8 cellular contexts compared by ENCODE assay signal in the genomic region with DNA sequence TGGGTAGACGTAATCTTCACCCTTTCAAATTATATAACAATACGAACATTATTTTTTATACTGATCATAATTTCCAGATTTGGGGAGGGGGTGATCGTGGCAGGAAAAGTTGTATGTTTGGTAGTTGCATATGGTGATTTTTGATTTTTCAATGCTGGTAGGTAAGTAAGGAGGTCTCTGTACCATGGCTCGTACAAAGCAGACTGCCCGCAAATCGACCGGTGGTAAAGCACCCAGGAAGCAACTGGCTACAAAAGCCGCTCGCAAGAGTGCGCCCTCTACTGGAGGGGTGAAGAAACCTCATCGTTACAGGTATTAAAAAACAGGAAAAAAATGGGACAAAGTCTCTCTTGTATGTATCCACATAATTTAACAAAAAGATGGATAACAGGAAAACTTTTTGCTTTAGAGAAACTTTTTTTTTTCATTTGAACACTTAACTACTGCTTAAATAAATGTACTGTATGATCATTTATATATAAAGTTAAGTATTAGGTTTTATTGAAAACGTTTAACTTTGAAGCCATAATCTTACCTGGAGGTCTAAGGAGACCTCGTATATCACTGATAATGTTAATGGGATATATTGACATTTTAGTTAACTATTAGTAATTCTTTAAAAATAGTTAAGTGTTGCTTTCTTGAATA. TPM values are rescaled to one million over a fixed set of nuclear protein-coding genes. Genes with fewer than 3 reads are reported as not detected.
DNase-seq lines count a peak whose midpoint lies in the region; ATAC-seq and TF ChIP-seq lines count a peak whose summit lies in the region.

No MANE protein-coding gene starts in this region.

- peaks cover 31% of the 10 kb centered on the region for H3K36me3 Mint-ChIP-seq in progenitor cell of endocrine pancreas (ENCODE audit: insufficient read depth)

- H3K27ac ChIP-seq in Karpas-422 (ENCODE audit: low read length): peak overlapping the region; percentile 98

- peak overlapping the region; percentile 100 for H3K27ac Mint-ChIP-seq in progenitor cell of endocrine pancreas

- peaks cover 28% of the 10 kb centered on the region for H3K4me1 ChIP-seq in Karpas-422 (ENCODE audit: low read length)

- H3K36me3 ChIP-seq in Karpas-422 (ENCODE audit: insufficient read depth, low read length): peaks cover 39% of the 10 kb centered on the region

- ATAC-seq in GM18909 (IDR thresholded peaks at IDR 0.05; ENCODE audit: poor library complexity, unreplicated experiment): no peak

- peaks cover 38% of the 10 kb centered on the region for H3K4me1 Mint-ChIP-seq in progenitor cell of endocrine pancreas (ENCODE audit: low read depth)

- no peaks in the 10 kb centered on the region for H3K9me3 ChIP-seq in Karpas-422 (ENCODE audit: low read length)

- H4K20me1 ChIP-seq in Karpas-422 (ENCODE audit: insufficient read depth, low read depth, low read length): peaks cover 42% of the 10 kb centered on the region

- peaks cover 55% of the 10 kb centered on the region for H3K79me2 ChIP-seq in Karpas-422 (ENCODE audit: low read length)

- H3K4me3 ChIP-seq in Karpas-422 (ENCODE audit: low read length): peak overlapping the region; percentile 97

- H3K4me3 Mint-ChIP-seq in progenitor cell of endocrine pancreas (ENCODE audit: low read depth): peak overlapping the region; percentile 100

- H3K9ac ChIP-seq in Karpas-422 (ENCODE audit: low read length): peak overlapping the region; percentile 98

- no peaks in the 10 kb centered on the region; the same call in 1 of the 2 replicates for H3K27me3 ChIP-seq in Karpas-422 (ENCODE audit: low read length)

- no peaks in the 10 kb centered on the region for H3K9me3 Mint-ChIP-seq in progenitor cell of endocrine pancreas (ENCODE audit: low read depth)

- no peak overlapping the region for H2AFZ ChIP-seq in Karpas-422 (ENCODE audit: low read length)

- H3K9me2 ChIP-seq in Karpas-422 (replicated peaks; ENCODE audit: insufficient read depth, low read length): no peaks in the 10 kb centered on the region

- H3K4me2 ChIP-seq in Karpas-422 (ENCODE audit: low read depth, low read length, poor library complexity, severe bottlenecking): peak overlapping the region; percentile 78

- DNase-seq in DMS79 treated with DMSO at 0.1 percent for 48 hours (lab: John Stamatoyannopoulos, UW): peak; percentile 52
- DNase-seq in DMS79 (lab: John Stamatoyannopoulos, UW): no peak
- peak; percentile 65 for DNase-seq in Karpas-422
- peak; percentile 24 for DNase-seq in activated CD4-positive, alpha-beta T cell treated with anti-CD3 and anti-CD28 coated beads for 48 hours
- DNase-seq in fibroblast of peridontal ligament (ENCODE audit: extremely low read depth): peak; percentile 35
- DNase-seq in progenitor cell of endocrine pancreas (ENCODE audit: low spot score, unreplicated experiment): no peak
- DNase-seq in activated gamma-delta T cell (lab: John Stamatoyannopoulos, UW): no peak

- no peaks in the 10 kb centered on the region for H3K27me3 Mint-ChIP-seq in progenitor cell of endocrine pancreas

- peak; percentile 71 for TF ChIP-seq CTCF in progenitor cell of endocrine pancreas (IDR thresholded peaks at IDR 0.05; ENCODE audit: unreplicated experiment)

RNA-seq across cellular contexts. Expression of gene H3-3A, which starts 1.8 kb away (rescaled TPM):
- 236 and 436 TPM in 2 replicates for total RNA-seq in Karpas-422 (2014; rRNA removed; shearing (Covaris generic); ENCODE audit: low replicate concordance)
- 1,238 and 1,313 TPM in 2 replicates for total RNA-seq in progenitor cell of endocrine pancreas

Comparison
In these comparisons a context has a peak if more than half of its experiments do, and no peak if none do; other contexts are left out.
1. DNase-seq: peak in DMS79 treated with DMSO at 0.1 percent for 48 hours (single experiment), Karpas-422 (single experiment), activated CD4-positive, alpha-beta T cell treated with anti-CD3 and anti-CD28 coated beads for 48 hours (single experiment) and fibroblast of peridontal ligament (single experiment); none in DMS79 (single experiment), progenitor cell of endocrine pancreas (single experiment) and activated gamma-delta T cell (single experiment).